ENCODE assay signal across 9 cellular contexts in the genomic region with DNA sequence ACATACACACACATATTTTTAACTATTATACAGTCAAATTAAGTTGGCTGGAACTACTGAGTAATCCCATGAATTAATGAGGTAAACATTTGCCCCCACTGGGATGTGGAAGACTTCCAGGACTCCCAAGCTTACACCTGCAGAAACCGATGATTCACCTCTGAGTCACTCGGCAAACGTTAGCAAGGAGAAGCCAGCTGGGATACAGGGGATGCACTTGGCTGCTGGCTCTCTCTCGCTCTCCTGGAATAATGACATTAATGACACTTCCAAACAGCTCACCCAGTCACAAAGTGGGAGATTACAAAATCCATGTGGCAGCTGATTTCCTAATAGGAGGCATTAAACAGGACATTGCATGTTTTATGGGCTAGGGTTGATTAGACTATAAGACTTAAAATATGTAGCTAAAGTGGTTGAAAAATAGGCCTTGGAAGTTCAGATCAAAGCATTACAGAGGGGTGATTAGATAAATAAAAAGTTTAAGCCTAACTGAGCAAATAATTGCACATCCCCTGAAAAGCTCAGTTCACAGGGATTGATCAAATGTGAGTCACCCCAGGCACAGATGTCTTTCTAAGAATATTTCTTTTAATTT.
DNase-seq lines count a peak whose midpoint lies in the region; ATAC-seq, FAIRE-seq and TF ChIP-seq lines count a peak whose summit lies in the region.
"Had no signal": no experiment of that assay in that cellular context is flagged by ENCODE, and none has a peak within 500 bp of the region (broad histone marks: within the 10 kb centered on the region; RNA-seq: fewer than 3 reads in every experiment).

No MANE protein-coding gene starts in this region.

- H3K4me3 ChIP-seq in aorta (ENCODE audit: low read length in 2 of 2) = no peak overlapping the region

- H3K27me3 ChIP-seq in aorta (ENCODE audit: control insufficient read depth in 1 of 2, insufficient read depth in 2 of 2, low read length in 1 of 2) = peaks cover 0 to 6% of the 10 kb centered on the region in 2 donors

- H3K27ac ChIP-seq in aorta (ENCODE audit: low read depth in 1 of 2, low read length in 2 of 2) = no peak overlapping the region

- peak; percentile 79 for DNase-seq in COLO668 (lab: John Stamatoyannopoulos, UW; ENCODE audit: unreplicated experiment)
- DNase-seq in NCI-H1417 (lab: John Stamatoyannopoulos, UW) = peak in 2 of 3 experiments; percentile 84 to 96
- DNase-seq in aorta = no peak
- DNase-seq in Kasumi-1 (lab: John Stamatoyannopoulos, UW) = no peak
- DNase-seq: CD4-positive, CD25-positive, alpha-beta regulatory T cell had no signal

- H3K9me3 ChIP-seq in aorta (ENCODE audit: control insufficient read depth, low read length) = peaks cover 3% of the 10 kb centered on the region

- peak; percentile 100 for FAIRE-seq in islet of Langerhans (lab: Jason Lieb, UNC)

- H3K36me3 ChIP-seq in aorta (ENCODE audit: control insufficient read depth in 1 of 2, insufficient read depth in 2 of 2, low read length in 1 of 2) = no peaks in the 10 kb centered on the region

- ATAC-seq in SK-N-SH treated with all-trans-retinoic acid at 6 μM for 48 hours (peak; percentile 58), aorta (ENCODE audit: low FRiP score) (no peak), GM21528 (IDR thresholded peaks at IDR 0.05; ENCODE audit: low FRiP score, unreplicated experiment) (no peak)
- no peak for ATAC-seq in activated CD4-positive, CD25-positive, alpha-beta regulatory T cell treated with anti-CD3 and anti-CD28 coated beads, Interleukin-2, amount 50 U/mL, for 24 hours

- intact Hi-C loops in aorta (cut with DNase I) = no loop called here

- H3K4me1 ChIP-seq in aorta (ENCODE audit: control insufficient read depth in 1 of 2, insufficient read depth in 2 of 2, low read length in 2 of 2) = no peaks in the 10 kb centered on the region

- 48 to 56% methylated on average over 4 of the region's 4 CpGs for WGBS in aorta, 2 donors

TF ChIP-seq in SK-N-SH treated with all-trans-retinoic acid at 6 μM for 48 hours, 23 proteins besides CTCF, POLR2A, EP300 and RAD21:
- TF ChIP-seq OSR1 (CRISPR knock-in tag; IDR thresholded peaks at IDR 0.05) (no peak), ZFP3 (CRISPR knock-in tag; IDR thresholded peaks at IDR 0.05) (0 out of 2 replicates have a peak, but pooled peaks have one; percentile 32), ISL1 (CRISPR knock-in tag; IDR thresholded peaks at IDR 0.05) (peak; percentile 90), SNAI2 (CRISPR knock-in tag; IDR thresholded peaks at IDR 0.05) (no peak; the same call in 1 of the 2 replicates), TCF4 (CRISPR knock-in tag; IDR thresholded peaks at IDR 0.05; ENCODE audit: borderline replicate concordance) (no peak; the same call in 1 of the 2 replicates), ZNF70 (CRISPR knock-in tag; IDR thresholded peaks at IDR 0.05) (no peak), ARNTL (CRISPR knock-in tag; IDR thresholded peaks at IDR 0.05; ENCODE audit: borderline replicate concordance, low read depth) (no peak), ZFP30 (CRISPR knock-in tag; IDR thresholded peaks at IDR 0.05) (no peak)
- TF ChIP-seq, protein P1, sequence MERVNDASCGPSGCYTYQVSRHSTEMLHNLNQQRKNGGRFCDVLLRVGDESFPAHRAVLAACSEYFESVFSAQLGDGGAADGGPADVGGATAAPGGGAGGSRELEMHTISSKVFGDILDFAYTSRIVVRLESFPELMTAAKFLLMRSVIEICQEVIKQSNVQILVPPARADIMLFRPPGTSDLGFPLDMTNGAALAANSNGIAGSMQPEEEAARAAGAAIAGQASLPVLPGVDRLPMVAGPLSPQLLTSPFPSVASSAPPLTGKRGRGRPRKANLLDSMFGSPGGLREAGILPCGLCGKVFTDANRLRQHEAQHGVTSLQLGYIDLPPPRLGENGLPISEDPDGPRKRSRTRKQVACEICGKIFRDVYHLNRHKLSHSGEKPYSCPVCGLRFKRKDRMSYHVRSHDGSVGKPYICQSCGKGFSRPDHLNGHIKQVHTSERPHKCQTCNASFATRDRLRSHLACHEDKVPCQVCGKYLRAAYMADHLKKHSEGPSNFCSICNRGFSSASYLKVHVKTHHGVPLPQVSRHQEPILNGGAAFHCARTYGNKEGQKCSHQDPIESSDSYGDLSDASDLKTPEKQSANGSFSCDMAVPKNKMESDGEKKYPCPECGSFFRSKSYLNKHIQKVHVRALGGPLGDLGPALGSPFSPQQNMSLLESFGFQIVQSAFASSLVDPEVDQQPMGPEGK (CRISPR knock-in tag; IDR thresholded peaks at IDR 0.05; ENCODE audit: borderline replicate concordance) = peak; percentile 44; the same call in 1 of the 2 replicates
- TF ChIP-seq, protein P2, sequence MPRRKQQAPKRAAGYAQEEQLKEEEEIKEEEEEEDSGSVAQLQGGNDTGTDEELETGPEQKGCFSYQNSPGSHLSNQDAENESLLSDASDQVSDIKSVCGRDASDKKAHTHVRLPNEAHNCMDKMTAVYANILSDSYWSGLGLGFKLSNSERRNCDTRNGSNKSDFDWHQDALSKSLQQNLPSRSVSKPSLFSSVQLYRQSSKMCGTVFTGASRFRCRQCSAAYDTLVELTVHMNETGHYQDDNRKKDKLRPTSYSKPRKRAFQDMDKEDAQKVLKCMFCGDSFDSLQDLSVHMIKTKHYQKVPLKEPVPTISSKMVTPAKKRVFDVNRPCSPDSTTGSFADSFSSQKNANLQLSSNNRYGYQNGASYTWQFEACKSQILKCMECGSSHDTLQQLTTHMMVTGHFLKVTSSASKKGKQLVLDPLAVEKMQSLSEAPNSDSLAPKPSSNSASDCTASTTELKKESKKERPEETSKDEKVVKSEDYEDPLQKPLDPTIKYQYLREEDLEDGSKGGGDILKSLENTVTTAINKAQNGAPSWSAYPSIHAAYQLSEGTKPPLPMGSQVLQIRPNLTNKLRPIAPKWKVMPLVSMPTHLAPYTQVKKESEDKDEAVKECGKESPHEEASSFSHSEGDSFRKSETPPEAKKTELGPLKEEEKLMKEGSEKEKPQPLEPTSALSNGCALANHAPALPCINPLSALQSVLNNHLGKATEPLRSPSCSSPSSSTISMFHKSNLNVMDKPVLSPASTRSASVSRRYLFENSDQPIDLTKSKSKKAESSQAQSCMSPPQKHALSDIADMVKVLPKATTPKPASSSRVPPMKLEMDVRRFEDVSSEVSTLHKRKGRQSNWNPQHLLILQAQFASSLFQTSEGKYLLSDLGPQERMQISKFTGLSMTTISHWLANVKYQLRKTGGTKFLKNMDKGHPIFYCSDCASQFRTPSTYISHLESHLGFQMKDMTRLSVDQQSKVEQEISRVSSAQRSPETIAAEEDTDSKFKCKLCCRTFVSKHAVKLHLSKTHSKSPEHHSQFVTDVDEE (CRISPR knock-in tag; IDR thresholded peaks at IDR 0.05) = peak; percentile 40; the same call in 1 of the 2 replicates

Comparison
In these comparisons a context has a peak if more than half of its experiments do, and no peak if none do; other contexts are left out.
1. DNase-seq: peak in COLO668 (single experiment) and NCI-H1417 (2 of 3); none in aorta (0 of 2) and Kasumi-1 (0 of 2).